In genomic region chr1:204975568-204976235, GRCh38 we compare ENCODE assay signal across 8 cellular contexts.
A peak's percentile ranks its signal among the peaks of the same experiment; 100 is the strongest.
DNase-seq lines count a peak whose midpoint lies in the region; ATAC-seq and TF ChIP-seq lines count a peak whose summit lies in the region.

No MANE protein-coding gene starts in this region.

- H3K27me3 Mint-ChIP-seq in endodermal cell (ENCODE audit: insufficient read depth), result no peaks in the 10 kb centered on the region

- WGBS in endodermal cell (ENCODE audit: insufficient coverage in 1 of 2, insufficient read length in 1 of 2), 2 experiments, result 76 to 91% methylated on average over 7 to 8 of the region's 8 CpGs

- no peak overlapping the region for H3K9ac ChIP-seq in endodermal cell (ENCODE audit: extremely low read depth, low read length, poor library complexity, severe bottlenecking)

- H3K9me3 ChIP-seq in endodermal cell (ENCODE audit: control insufficient read depth, low read length), result no peaks in the 10 kb centered on the region

- H3K4me1 ChIP-seq in endodermal cell (ENCODE audit: control insufficient read depth, insufficient read depth, low read length), result no peaks in the 10 kb centered on the region

- H3K36me3 ChIP-seq in endodermal cell (ENCODE audit: control insufficient read depth, insufficient read depth, low read length), result peaks cover 84% of the 10 kb centered on the region

- H3K27ac ChIP-seq in endodermal cell (ENCODE audit: low read depth, low read length), result no peak overlapping the region

- H3K4me3 Mint-ChIP-seq in endodermal cell, result no peak overlapping the region

- TF ChIP-seq CTCF in AG09319 (IDR thresholded peaks at IDR 0.05; ENCODE audit: low read depth, low read length) (peak; percentile 86), GM13976 (IDR thresholded peaks at IDR 0.05; ENCODE audit: borderline replicate concordance, control extremely low read depth, extremely low read depth, insufficient read depth, missing control alignments) (peak; percentile 72), endodermal cell (conservative IDR thresholded peaks at IDR 0.05) (peak; percentile 85)

- DNase-seq in AG09319 (ENCODE audit: extremely low read depth, low read depth), result no peak
- DNase-seq in GM13976 (ENCODE audit: low spot score), result peak; percentile 86
- peak; percentile 26 for DNase-seq in NCI-H2196 treated with DMSO at 0.1 percent for 48 hours (lab: John Stamatoyannopoulos, UW; ENCODE audit: unreplicated experiment)
- peak; percentile 61 to 68 for DNase-seq in activated CD4-positive, alpha-beta T cell treated with anti-CD3 and anti-CD28 coated beads, Interleukin-2, amount 50 U/mL, for 48 hours
- DNase-seq in endodermal cell, result peak; percentile 91
- DNase-seq in mucosa of gallbladder (ENCODE audit: low spot score), result peak; percentile 55
- peak; percentile 68 for DNase-seq in stimulated activated naive CD8-positive, alpha-beta T cell treated with anti-CD3 and anti-CD28 coated beads, Interleukin-15, Interleukin-2, amounts not matched to agents 100 U/mL and 50 U/mL, for 24 hours

- H3K27me3 ChIP-seq in endodermal cell (ENCODE audit: control insufficient read depth, insufficient read depth, low read length, poor library complexity, severe bottlenecking), result no peaks in the 10 kb centered on the region

- in situ Hi-C loops in GM13976 (cut with MboI; ENCODE audit: low sequenced_read_pairs, unreplicated experiment), result no loop called here

- H3K4me3 ChIP-seq in endodermal cell (ENCODE audit: low read length), result no peak overlapping the region

- H3K9me3 Mint-ChIP-seq in endodermal cell, result no peaks in the 10 kb centered on the region

- ATAC-seq in stimulated activated naive CD8-positive, alpha-beta T cell treated with anti-CD3 and anti-CD28 coated beads, Interleukin-15, Interleukin-2, amounts not matched to agents 100 U/mL and 50 U/mL, for 24 hours, result peak; percentile 54
- ATAC-seq in HG03460 (IDR thresholded peaks at IDR 0.05; ENCODE audit: unreplicated experiment), result no peak

- H3K4me1 Mint-ChIP-seq in endodermal cell, result peaks cover 12% of the 10 kb centered on the region

- H3K36me3 Mint-ChIP-seq in endodermal cell (ENCODE audit: low read depth), result peaks cover 45% of the 10 kb centered on the region

- no peak overlapping the region for H3K27ac Mint-ChIP-seq in endodermal cell
